Comparison of ENCODE assay signal across 31 cellular contexts in the genomic region with DNA sequence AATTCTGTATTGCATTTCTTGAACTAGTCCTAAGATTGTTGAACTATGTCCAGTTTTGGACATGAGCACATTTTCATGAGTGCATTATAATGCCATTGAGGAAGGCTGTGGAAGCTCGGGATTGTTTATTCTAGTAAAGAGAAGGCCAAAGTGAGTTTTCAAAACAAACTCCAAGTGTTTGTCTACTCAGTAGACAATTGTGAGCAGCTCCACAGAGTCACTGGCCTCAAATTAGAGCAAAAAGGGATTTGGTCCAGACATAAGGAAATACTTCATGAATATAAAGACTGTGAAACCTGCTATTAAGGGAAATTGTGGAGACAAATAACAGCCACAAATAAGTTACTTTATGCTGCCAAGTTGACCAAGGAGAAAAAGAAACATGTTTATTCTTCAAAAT.
"Had no signal": no experiment of that assay in that cellular context is flagged by ENCODE, and none has a peak within 500 bp of the region (broad histone marks: within the 10 kb centered on the region; RNA-seq: fewer than 3 reads in every experiment).

No MANE protein-coding gene starts in this region.

- H3K36me3 ChIP-seq: adrenal gland, brain microvascular endothelial cell, breast epithelium, WERI-Rb-1 had no signal

- H3K4me3 ChIP-seq: adrenal gland, body of pancreas, breast epithelium had no signal

- H3K27me3 ChIP-seq: adrenal gland, body of pancreas, brain microvascular endothelial cell, breast epithelium had no signal

- H3K27ac ChIP-seq: adrenal gland, body of pancreas, brain microvascular endothelial cell, breast epithelium, WERI-Rb-1 had no signal

- H3K9me3 ChIP-seq: adrenal gland, body of pancreas, breast epithelium had no signal

- DNase-seq: activated CD4-positive, alpha-beta memory T cell treated with anti-CD3 and anti-CD28 coated beads, Interleukin-2, amount 10 ng/mL, durations not matched to agents 7 days and 5 days; activated CD4-positive, alpha-beta T cell treated with anti-CD3 and anti-CD28 coated beads for 1 hour; activated CD4-positive, alpha-beta T cell treated with anti-CD3 and anti-CD28 coated beads for 36 hours; activated CD4-positive, alpha-beta T cell treated with anti-CD3 and anti-CD28 coated beads for 48 hours; activated CD4-positive, alpha-beta T cell treated with anti-CD3 and anti-CD28 coated beads, Interleukin-2, amount 10 ng/mL, durations not matched to agents 7 days and 5 days; activated CD4-positive, alpha-beta T cell treated with anti-CD3 and anti-CD28 coated beads, Interleukin-2, amount 50 U/mL, for 48 hours; activated CD4-positive, CD25-positive, alpha-beta regulatory T cell; activated CD8-positive, alpha-beta memory T cell treated with anti-CD3 and anti-CD28 coated beads for 24 hours; activated CD8-positive, alpha-beta memory T cell treated with anti-CD3 and anti-CD28 coated beads, Interleukin-2, amount 10 ng/mL, durations not matched to agents 7 days and 5 days; activated CD8-positive, alpha-beta memory T cell treated with anti-CD3 and anti-CD28 coated beads, Interleukin-2, amount 50 U/mL, for 48 hours; activated CD8-positive, alpha-beta T cell treated with anti-CD3 and anti-CD28 coated beads, Interleukin-2, amount 10 ng/mL, durations not matched to agents 7 days and 5 days; activated effector memory CD4-positive, alpha-beta T cell treated with anti-CD3 and anti-CD28 coated beads, Interleukin-2, amount 50 U/mL, for 16 hours; activated gamma-delta T cell treated with Interleukin-2 at 50 U/mL for 16 hours; activated naive CD4-positive, alpha-beta T cell; activated naive CD4-positive, alpha-beta T cell treated with anti-CD3 and anti-CD28 coated beads for 36 hours; activated naive CD4-positive, alpha-beta T cell treated with anti-CD3 and anti-CD28 coated beads, Interleukin-2, amount 50 U/mL, for 16 hours; activated naive CD8-positive, alpha-beta T cell treated with anti-CD3 and anti-CD28 coated beads for 36 hours; activated T-cell treated with anti-CD3 and anti-CD28 coated beads, Interleukin-2, amount 50 U/mL, for 4 hours; activated T-cell treated with anti-CD3 and anti-CD28 coated beads, Interleukin-2, amount 50 U/mL, for 72 hours; adrenal gland; amniotic stem cell; aorta; body of pancreas; brain microvascular endothelial cell; central memory CD4-positive, alpha-beta T cell; T-helper 1 cell; T-helper 2 cell; T-helper 9 cell; WERI-Rb-1 had no signal

- H3K4me1 ChIP-seq: adrenal gland, body of pancreas, breast epithelium had no signal

- FAIRE-seq: astrocyte had no signal
